In the genomic region with DNA sequence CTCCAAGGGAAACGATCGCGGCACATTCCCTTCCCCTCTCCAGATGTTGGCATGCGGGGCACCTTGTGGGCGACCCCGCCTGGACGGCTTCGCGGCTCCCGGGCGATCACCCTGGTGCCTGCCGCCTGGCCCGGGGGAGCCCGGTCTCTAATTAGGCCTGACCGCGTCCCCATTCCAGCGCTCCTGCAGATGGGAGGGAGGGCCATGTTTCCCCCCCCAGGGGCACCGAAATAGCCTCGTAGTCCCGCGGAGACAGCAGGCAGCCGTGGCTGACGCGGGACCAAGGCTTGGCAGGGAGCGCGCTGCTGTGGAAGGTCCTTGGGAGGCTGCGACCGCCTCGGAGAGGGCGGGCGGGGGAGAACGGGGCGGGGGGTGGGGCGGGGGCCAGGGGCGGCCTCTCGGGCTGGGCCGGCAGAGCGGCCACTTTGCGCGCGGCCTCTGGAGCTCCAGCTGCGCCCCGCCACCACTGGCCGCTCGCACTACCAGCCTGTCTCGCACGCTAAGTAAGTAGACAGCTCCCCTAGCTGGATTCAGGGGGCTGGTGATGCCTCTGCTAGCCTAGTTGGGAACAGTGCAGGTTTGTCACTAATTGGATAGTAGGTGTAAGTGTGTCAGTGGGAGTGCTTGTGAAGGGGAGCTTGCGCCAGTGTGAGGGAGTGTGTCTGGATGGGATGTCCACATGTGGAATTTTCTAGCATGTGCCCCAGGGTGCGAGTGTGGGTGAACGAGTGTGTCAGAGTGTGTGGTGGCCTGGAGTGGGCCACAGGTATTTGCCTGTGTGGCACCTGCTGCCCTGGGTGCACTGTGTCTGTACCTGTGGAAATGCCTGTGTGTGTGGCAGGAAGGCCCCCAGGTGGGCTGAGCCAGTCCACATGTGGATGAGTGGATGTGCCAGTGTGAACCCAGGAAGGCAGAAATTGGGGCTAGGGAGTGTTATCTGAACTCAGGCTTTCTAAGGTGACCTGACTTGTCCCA, we compare ENCODE assay signal across 8 cellular contexts. TPM values are rescaled to one million over a fixed set of nuclear protein-coding genes. Genes with fewer than 3 reads are reported as not detected.
DNase-seq lines count a peak whose midpoint lies in the region; ATAC-seq and TF ChIP-seq lines count a peak whose summit lies in the region.

A gene with protein sequence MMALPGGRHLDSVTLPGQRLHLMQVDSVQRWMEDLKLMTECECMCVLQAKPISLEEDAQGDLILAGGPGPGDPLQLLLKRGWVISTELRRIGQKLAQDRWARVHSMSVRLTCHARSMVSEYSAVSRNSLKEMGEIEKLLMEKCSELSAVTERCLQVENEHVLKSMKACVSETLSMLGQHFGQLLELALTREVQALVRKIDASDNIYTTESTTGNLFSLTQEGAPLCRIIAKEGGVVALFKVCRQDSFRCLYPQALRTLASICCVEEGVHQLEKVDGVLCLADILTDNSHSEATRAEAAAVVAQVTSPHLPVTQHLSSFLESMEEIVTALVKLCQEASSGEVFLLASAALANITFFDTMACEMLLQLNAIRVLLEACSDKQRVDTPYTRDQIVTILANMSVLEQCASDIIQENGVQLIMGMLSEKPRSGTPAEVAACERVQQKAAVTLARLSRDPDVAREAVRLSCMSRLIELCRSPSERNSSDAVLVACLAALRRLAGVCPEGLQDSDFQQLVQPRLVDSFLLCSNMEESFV (plus strand): TSS at position 423 of the 975 bp plus-strand sequence. CDS start 34,252 bp downstream, outside the sequence.

- H3K36me3 Mint-ChIP-seq in nephron (ENCODE audit: low read depth): no peaks in the 10 kb centered on the region

- H3K4me1 ChIP-seq in fibroblast of lung (ENCODE audit: control insufficient read depth, extremely low read depth, insufficient read depth, low read length): no peaks in the 10 kb centered on the region

- H3K9me3 Mint-ChIP-seq in nephron: peaks cover 3% of the 10 kb centered on the region

- TF ChIP-seq CTCF in fibroblast of lung (conservative IDR thresholded peaks at IDR 0.05 in 1 of 2, IDR thresholded peaks at IDR 0.05 in 1 of 2; ENCODE audit: low read depth in 1 of 2, low read length in 2 of 2) (no peak), nephron (IDR thresholded peaks at IDR 0.05; ENCODE audit: unreplicated experiment in 3 of 3) (no peak)

- no peaks in the 10 kb centered on the region for H3K79me2 ChIP-seq in fibroblast of lung (ENCODE audit: control insufficient read depth, insufficient read depth, low read length)

- DNase-seq in AG20443 (ENCODE audit: low spot score) (peak; percentile 63), NCI-H1105 (lab: John Stamatoyannopoulos, UW) (peak; percentile 48), fibroblast of lung (ENCODE audit: low read depth in 2 of 2) (peak; percentile 28 to 40), Ammon's horn (ENCODE audit: low spot score) (no peak), NCI-H2196 (lab: John Stamatoyannopoulos, UW; ENCODE audit: unreplicated experiment) (no peak)
- DNase-seq in activated CD4-positive, CD25-positive, alpha-beta regulatory T cell treated with anti-CD3 and anti-CD28 coated beads, Interleukin-2, amount 50 U/mL, for 72 hours: no peak

- no peak within 1 kb of the TSS for H3K27ac ChIP-seq in fibroblast of lung (ENCODE audit: insufficient read depth, low read length)

- peak within 1 kb of the TSS; percentile 16 for H3K9ac ChIP-seq in fibroblast of lung (ENCODE audit: insufficient read depth, low read length)

- peaks cover 5% of the 10 kb centered on the region for H3K4me1 Mint-ChIP-seq in nephron

- H2AFZ ChIP-seq in fibroblast of lung (ENCODE audit: low read length): peak within 1 kb of the TSS; percentile 34

- H3K27ac Mint-ChIP-seq in nephron: peak within 1 kb of the TSS in 1 of 3 experiments; percentile 40

- peak within 1 kb of the TSS in 2 of 4 experiments; percentile 39 to 52 for H3K4me3 ChIP-seq in fibroblast of lung (replicated peaks in 1 of 4; ENCODE audit: control extremely low read depth in 1 of 4, insufficient read depth in 1 of 4, low read depth in 3 of 4, low read length in 4 of 4)

- H3K36me3 ChIP-seq in fibroblast of lung (ENCODE audit: control insufficient read depth, insufficient read depth, low read length): no peaks in the 10 kb centered on the region

- no peak for ATAC-seq in HG03097 (IDR thresholded peaks at IDR 0.05; ENCODE audit: low FRiP score, unreplicated experiment)

- no peaks in the 10 kb centered on the region for H3K9me3 ChIP-seq in fibroblast of lung (ENCODE audit: control insufficient read depth, insufficient read depth, low read depth, low read length)

- H3K4me2 ChIP-seq in fibroblast of lung (ENCODE audit: extremely low read depth, insufficient read depth, low read length): peak within 1 kb of the TSS; percentile 33

- H3K4me3 Mint-ChIP-seq in nephron: peak within 1 kb of the TSS; percentile 57 to 71 (median 69)

- peaks cover 52% of the 10 kb centered on the region for H3K27me3 Mint-ChIP-seq in nephron (ENCODE audit: low read depth)

- H3K27me3 ChIP-seq in fibroblast of lung (ENCODE audit: control insufficient read depth, insufficient read depth, low read length): no peaks in the 10 kb centered on the region

- no peaks in the 10 kb centered on the region for H4K20me1 ChIP-seq in fibroblast of lung (ENCODE audit: control insufficient read depth, extremely low read depth, insufficient read depth, low read length)

RNA-seq across cellular contexts. Expression of the gene that starts here (rescaled TPM):
- 0.77 and 8.3 TPM in 2 replicates for total RNA-seq in fibroblast of lung
- polyA plus RNA-seq in fibroblast of lung: 0.90 and 2.1 TPM in 2 replicates
- polyA plus RNA-seq in fibroblast of lung (2012): 0.62 and 1.8 TPM in 2 replicates
- polyA minus RNA-seq in fibroblast of lung (ENCODE audit: low replicate concordance): 1.1 TPM in 1 of 2 replicates, not detected in the other

Comparison
In these comparisons a context has a peak if more than half of its experiments do, and no peak if none do; other contexts are left out.
1. DNase-seq: peak in AG20443 (single experiment), NCI-H1105 (single experiment) and fibroblast of lung (2 of 2); none in Ammon's horn (single experiment), activated CD4-positive, CD25-positive, alpha-beta regulatory T cell treated with anti-CD3 and anti-CD28 coated beads, Interleukin-2, amount 50 U/mL, for 72 hours (single experiment) and NCI-H2196 (single experiment).